Comparison of ENCODE assay signal across 9 cellular contexts in genomic region chr1:91804546-91805023, GRCh38.
A peak's percentile ranks its signal among the peaks of the same experiment; 100 is the strongest.
DNase-seq lines count a peak whose midpoint lies in the region; TF ChIP-seq lines count a peak whose summit lies in the region.
"Had no signal": no experiment of that assay in that cellular context is flagged by ENCODE, and none has a peak within 500 bp of the region (broad histone marks: within the 10 kb centered on the region; RNA-seq: fewer than 3 reads in every experiment).

No MANE protein-coding gene starts in this region.

- no peak overlapping the region for H3K4me3 ChIP-seq in adrenal gland
- H3K4me3 ChIP-seq in skeletal muscle tissue (ENCODE audit: low read length in 3 of 3), result no peak overlapping the region
- H3K4me3 ChIP-seq: right lobe of liver had no signal

- 77 to 97% (median 79%) methylated on average over 10 to 13 of the region's 13 CpGs for WGBS in adrenal gland, 4 donors

- H3K27me3 ChIP-seq in adrenal gland (no peaks in the 10 kb centered on the region), skeletal muscle tissue (ENCODE audit: control insufficient read depth in 3 of 3, insufficient read depth in 3 of 3, low read length in 3 of 3) (no peaks in the 10 kb centered on the region)
- H3K27me3 ChIP-seq: right lobe of liver had no signal

- H3K9ac ChIP-seq in skeletal muscle tissue (ENCODE audit: low read depth in 1 of 3, low read length in 3 of 3), result no peak overlapping the region

- no peak overlapping the region for H3K4me3 Mint-ChIP-seq in HFFc6

- H3K27ac ChIP-seq in adrenal gland (peak overlapping the region in 3 of 5 donors; percentile 37 to 72 (median 63)), skeletal muscle tissue (ENCODE audit: low read depth, low read length) (peak overlapping the region; percentile 36)

- DNase-seq in HCEC 1CT (peak; percentile 32), T follicular helper cell (ENCODE audit: low read depth) (peak; percentile 83), adrenal gland (no peak), HFFc6 (no peak), germinal center (ENCODE audit: low spot score) (no peak), NCI-H2196 (lab: John Stamatoyannopoulos, UW; ENCODE audit: unreplicated experiment) (no peak), NCI-H1105 treated with DMSO at 0.1 percent for 48 hours (lab: John Stamatoyannopoulos, UW) (no peak)
- DNase-seq: right lobe of liver had no signal

- TF ChIP-seq POLR2A in adrenal gland (IDR thresholded peaks at IDR 0.05), result no peak

- no peak overlapping the region; the same call in 1 of the 2 replicates for H3K27ac Mint-ChIP-seq in HFFc6

- peaks cover 11% of the 10 kb centered on the region; the same call in 1 of the 2 replicates for H3K27me3 Mint-ChIP-seq in HFFc6 (ENCODE audit: insufficient read depth)

- intact Hi-C loops in adrenal gland (cut with DNase I), result no loop called here

- peaks cover 6% of the 10 kb centered on the region; the same call in 1 of the 2 replicates for H3K36me3 Mint-ChIP-seq in HFFc6 (ENCODE audit: low read depth)

- H3K36me3 ChIP-seq in adrenal gland (replicated peaks in 1 of 2) (no peaks in the 10 kb centered on the region), skeletal muscle tissue (ENCODE audit: control insufficient read depth in 3 of 3, insufficient read depth in 3 of 3, low read length in 3 of 3) (no peaks in the 10 kb centered on the region)
- H3K36me3 ChIP-seq: right lobe of liver had no signal

- TF ChIP-seq CTCF in adrenal gland (IDR thresholded peaks at IDR 0.05) (no peak), HFFc6 (IDR thresholded peaks at IDR 0.05) (no peak)

- H3K4me1 Mint-ChIP-seq in HFFc6 (ENCODE audit: low read depth), result peaks cover 55% of the 10 kb centered on the region

- H3K9me3 ChIP-seq in adrenal gland (replicated peaks in 1 of 3) (no peaks in the 10 kb centered on the region), skeletal muscle tissue (ENCODE audit: control insufficient read depth in 3 of 3, low read length in 3 of 3) (no peaks in the 10 kb centered on the region)
- H3K9me3 ChIP-seq: right lobe of liver had no signal

- peaks cover 14 to 90% of the 10 kb centered on the region in 2 donors for H3K4me1 ChIP-seq in adrenal gland (replicated peaks in 1 of 2)
- peaks cover 23 to 53% (median 42%) of the 10 kb centered on the region in 3 donors for H3K4me1 ChIP-seq in skeletal muscle tissue (ENCODE audit: control insufficient read depth in 3 of 3, insufficient read depth in 3 of 3, low read length in 3 of 3)

- no peaks in the 10 kb centered on the region for H3K9me3 Mint-ChIP-seq in HFFc6

Comparison
In these comparisons a context has a peak if more than half of its experiments do, and no peak if none do; other contexts are left out.
1. DNase-seq: peak in HCEC 1CT (single experiment) and T follicular helper cell (single experiment); none in adrenal gland (0 of 7), HFFc6 (single experiment), germinal center (single experiment), NCI-H2196 (single experiment) and NCI-H1105 treated with DMSO at 0.1 percent for 48 hours (single experiment).